ENCODE assay signal across 1 cellular context in genomic region chr20:33650111-33650752, GRCh38.
TF ChIP-seq lines count a peak whose summit lies in the region.

No MANE protein-coding gene starts in this region.

TF ChIP-seq in HepG2, 621 proteins besides CTCF, POLR2A, EP300 and RAD21 (continued from another document and continues in another):
- TF ChIP-seq, protein P1, sequence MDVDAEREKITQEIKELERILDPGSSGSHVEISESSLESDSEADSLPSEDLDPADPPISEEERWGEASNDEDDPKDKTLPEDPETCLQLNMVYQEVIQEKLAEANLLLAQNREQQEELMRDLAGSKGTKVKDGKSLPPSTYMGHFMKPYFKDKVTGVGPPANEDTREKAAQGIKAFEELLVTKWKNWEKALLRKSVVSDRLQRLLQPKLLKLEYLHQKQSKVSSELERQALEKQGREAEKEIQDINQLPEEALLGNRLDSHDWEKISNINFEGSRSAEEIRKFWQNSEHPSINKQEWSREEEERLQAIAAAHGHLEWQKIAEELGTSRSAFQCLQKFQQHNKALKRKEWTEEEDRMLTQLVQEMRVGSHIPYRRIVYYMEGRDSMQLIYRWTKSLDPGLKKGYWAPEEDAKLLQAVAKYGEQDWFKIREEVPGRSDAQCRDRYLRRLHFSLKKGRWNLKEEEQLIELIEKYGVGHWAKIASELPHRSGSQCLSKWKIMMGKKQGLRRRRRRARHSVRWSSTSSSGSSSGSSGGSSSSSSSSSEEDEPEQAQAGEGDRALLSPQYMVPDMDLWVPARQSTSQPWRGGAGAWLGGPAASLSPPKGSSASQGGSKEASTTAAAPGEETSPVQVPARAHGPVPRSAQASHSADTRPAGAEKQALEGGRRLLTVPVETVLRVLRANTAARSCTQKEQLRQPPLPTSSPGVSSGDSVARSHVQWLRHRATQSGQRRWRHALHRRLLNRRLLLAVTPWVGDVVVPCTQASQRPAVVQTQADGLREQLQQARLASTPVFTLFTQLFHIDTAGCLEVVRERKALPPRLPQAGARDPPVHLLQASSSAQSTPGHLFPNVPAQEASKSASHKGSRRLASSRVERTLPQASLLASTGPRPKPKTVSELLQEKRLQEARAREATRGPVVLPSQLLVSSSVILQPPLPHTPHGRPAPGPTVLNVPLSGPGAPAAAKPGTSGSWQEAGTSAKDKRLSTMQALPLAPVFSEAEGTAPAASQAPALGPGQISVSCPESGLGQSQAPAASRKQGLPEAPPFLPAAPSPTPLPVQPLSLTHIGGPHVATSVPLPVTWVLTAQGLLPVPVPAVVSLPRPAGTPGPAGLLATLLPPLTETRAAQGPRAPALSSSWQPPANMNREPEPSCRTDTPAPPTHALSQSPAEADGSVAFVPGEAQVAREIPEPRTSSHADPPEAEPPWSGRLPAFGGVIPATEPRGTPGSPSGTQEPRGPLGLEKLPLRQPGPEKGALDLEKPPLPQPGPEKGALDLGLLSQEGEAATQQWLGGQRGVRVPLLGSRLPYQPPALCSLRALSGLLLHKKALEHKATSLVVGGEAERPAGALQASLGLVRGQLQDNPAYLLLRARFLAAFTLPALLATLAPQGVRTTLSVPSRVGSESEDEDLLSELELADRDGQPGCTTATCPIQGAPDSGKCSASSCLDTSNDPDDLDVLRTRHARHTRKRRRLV (CRISPR knock-in tag; IDR thresholded peaks at IDR 0.05) = 0 out of 2 replicates have a peak, but pooled peaks have one; percentile 36
- no peak for TF ChIP-seq HNRNPL (IDR thresholded peaks at IDR 0.05; ENCODE audit: low read depth, low read length)
- TF ChIP-seq, protein P2, sequence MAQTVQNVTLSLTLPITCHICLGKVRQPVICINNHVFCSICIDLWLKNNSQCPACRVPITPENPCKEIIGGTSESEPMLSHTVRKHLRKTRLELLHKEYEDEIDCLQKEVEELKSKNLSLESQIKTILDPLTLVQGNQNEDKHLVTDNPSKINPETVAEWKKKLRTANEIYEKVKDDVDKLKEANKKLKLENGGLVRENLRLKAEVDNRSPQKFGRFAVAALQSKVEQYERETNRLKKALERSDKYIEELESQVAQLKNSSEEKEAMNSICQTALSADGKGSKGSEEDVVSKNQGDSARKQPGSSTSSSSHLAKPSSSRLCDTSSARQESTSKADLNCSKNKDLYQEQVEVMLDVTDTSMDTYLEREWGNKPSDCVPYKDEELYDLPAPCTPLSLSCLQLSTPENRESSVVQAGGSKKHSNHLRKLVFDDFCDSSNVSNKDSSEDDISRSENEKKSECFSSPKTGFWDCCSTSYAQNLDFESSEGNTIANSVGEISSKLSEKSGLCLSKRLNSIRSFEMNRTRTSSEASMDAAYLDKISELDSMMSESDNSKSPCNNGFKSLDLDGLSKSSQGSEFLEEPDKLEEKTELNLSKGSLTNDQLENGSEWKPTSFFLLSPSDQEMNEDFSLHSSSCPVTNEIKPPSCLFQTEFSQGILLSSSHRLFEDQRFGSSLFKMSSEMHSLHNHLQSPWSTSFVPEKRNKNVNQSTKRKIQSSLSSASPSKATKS (CRISPR knock-in tag; IDR thresholded peaks at IDR 0.05) = no peak
- TF ChIP-seq SSRP1 (CRISPR knock-in tag; IDR thresholded peaks at IDR 0.05) = 0 out of 2 replicates have a peak, but pooled peaks have one; percentile 40
- no peak for TF ChIP-seq ZNF121 (CRISPR knock-in tag; IDR thresholded peaks at IDR 0.05)
- TF ChIP-seq ZNF205 (CRISPR knock-in tag; IDR thresholded peaks at IDR 0.05) = no peak
- TF ChIP-seq NFATC3 (CRISPR knock-in tag; IDR thresholded peaks at IDR 0.05) = no peak
- no peak for TF ChIP-seq ZSCAN29 (CRISPR knock-in tag; conservative IDR thresholded peaks at IDR 0.05)
- TF ChIP-seq KDM3A (CRISPR knock-in tag; IDR thresholded peaks at IDR 0.05; ENCODE audit: low read depth) = no peak
- TF ChIP-seq NFAT5 (CRISPR knock-in tag; IDR thresholded peaks at IDR 0.05) = no peak
- TF ChIP-seq HHEX (CRISPR knock-in tag; IDR thresholded peaks at IDR 0.05) = no peak
- no peak for TF ChIP-seq TOE1 (CRISPR knock-in tag; IDR thresholded peaks at IDR 0.05)
- no peak for TF ChIP-seq TBL1XR1 (IDR thresholded peaks at IDR 0.05; ENCODE audit: borderline replicate concordance, low read length, partially characterized antibody)
- TF ChIP-seq HOXA5 (CRISPR knock-in tag; IDR thresholded peaks at IDR 0.05) = no peak
- no peak for TF ChIP-seq RBM22 (optimal IDR thresholded peaks at IDR 0.05; ENCODE audit: low read length)
- TF ChIP-seq, protein P3, sequence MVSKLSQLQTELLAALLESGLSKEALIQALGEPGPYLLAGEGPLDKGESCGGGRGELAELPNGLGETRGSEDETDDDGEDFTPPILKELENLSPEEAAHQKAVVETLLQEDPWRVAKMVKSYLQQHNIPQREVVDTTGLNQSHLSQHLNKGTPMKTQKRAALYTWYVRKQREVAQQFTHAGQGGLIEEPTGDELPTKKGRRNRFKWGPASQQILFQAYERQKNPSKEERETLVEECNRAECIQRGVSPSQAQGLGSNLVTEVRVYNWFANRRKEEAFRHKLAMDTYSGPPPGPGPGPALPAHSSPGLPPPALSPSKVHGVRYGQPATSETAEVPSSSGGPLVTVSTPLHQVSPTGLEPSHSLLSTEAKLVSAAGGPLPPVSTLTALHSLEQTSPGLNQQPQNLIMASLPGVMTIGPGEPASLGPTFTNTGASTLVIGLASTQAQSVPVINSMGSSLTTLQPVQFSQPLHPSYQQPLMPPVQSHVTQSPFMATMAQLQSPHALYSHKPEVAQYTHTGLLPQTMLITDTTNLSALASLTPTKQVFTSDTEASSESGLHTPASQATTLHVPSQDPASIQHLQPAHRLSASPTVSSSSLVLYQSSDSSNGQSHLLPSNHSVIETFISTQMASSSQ (IDR thresholded peaks at IDR 0.05; ENCODE audit: low read depth) = no peak
- TF ChIP-seq, protein P3 (CRISPR knock-in tag; IDR thresholded peaks at IDR 0.05; ENCODE audit: borderline replicate concordance) = no peak
- no peak for TF ChIP-seq PCBP2 (optimal IDR thresholded peaks at IDR 0.05; ENCODE audit: low read depth, low read length, poor library complexity, severe bottlenecking)
- TF ChIP-seq BCL6 (CRISPR knock-in tag; IDR thresholded peaks at IDR 0.05) = no peak
- TF ChIP-seq SRF (IDR thresholded peaks at IDR 0.05; ENCODE audit: low read depth, low read length) = no peak
- TF ChIP-seq KDM5A (IDR thresholded peaks at IDR 0.05; ENCODE audit: borderline replicate concordance, low read length) = no peak
- no peak for TF ChIP-seq SATB2 (CRISPR knock-in tag; IDR thresholded peaks at IDR 0.05)
- TF ChIP-seq NFYC (CRISPR knock-in tag; IDR thresholded peaks at IDR 0.05) = no peak
- TF ChIP-seq ZNF333 (CRISPR knock-in tag; IDR thresholded peaks at IDR 0.05; ENCODE audit: borderline replicate concordance) = peak; percentile 30; the same call in 1 of the 2 replicates
- no peak for TF ChIP-seq ZNF567 (CRISPR knock-in tag; IDR thresholded peaks at IDR 0.05; ENCODE audit: borderline replicate concordance)
- TF ChIP-seq NONO (IDR thresholded peaks at IDR 0.05) = no peak
- TF ChIP-seq NONO (CRISPR knock-in tag; conservative IDR thresholded peaks at IDR 0.05) = no peak
- TF ChIP-seq, protein P4, sequence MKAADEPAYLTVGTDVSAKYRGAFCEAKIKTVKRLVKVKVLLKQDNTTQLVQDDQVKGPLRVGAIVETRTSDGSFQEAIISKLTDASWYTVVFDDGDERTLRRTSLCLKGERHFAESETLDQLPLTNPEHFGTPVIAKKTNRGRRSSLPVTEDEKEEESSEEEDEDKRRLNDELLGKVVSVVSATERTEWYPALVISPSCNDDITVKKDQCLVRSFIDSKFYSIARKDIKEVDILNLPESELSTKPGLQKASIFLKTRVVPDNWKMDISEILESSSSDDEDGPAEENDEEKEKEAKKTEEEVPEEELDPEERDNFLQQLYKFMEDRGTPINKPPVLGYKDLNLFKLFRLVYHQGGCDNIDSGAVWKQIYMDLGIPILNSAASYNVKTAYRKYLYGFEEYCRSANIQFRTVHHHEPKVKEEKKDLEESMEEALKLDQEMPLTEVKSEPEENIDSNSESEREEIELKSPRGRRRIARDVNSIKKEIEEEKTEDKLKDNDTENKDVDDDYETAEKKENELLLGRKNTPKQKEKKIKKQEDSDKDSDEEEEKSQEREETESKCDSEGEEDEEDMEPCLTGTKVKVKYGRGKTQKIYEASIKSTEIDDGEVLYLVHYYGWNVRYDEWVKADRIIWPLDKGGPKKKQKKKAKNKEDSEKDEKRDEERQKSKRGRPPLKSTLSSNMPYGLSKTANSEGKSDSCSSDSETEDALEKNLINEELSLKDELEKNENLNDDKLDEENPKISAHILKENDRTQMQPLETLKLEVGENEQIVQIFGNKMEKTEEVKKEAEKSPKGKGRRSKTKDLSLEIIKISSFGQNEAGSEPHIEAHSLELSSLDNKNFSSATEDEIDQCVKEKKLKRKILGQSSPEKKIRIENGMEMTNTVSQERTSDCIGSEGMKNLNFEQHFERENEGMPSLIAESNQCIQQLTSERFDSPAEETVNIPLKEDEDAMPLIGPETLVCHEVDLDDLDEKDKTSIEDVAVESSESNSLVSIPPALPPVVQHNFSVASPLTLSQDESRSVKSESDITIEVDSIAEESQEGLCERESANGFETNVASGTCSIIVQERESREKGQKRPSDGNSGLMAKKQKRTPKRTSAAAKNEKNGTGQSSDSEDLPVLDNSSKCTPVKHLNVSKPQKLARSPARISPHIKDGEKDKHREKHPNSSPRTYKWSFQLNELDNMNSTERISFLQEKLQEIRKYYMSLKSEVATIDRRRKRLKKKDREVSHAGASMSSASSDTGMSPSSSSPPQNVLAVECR (CRISPR knock-in tag; IDR thresholded peaks at IDR 0.05; ENCODE audit: borderline replicate concordance) = no peak
- TF ChIP-seq, protein P5, sequence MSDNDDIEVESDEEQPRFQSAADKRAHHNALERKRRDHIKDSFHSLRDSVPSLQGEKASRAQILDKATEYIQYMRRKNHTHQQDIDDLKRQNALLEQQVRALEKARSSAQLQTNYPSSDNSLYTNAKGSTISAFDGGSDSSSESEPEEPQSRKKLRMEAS (IDR thresholded peaks at IDR 0.05) = no peak
- TF ChIP-seq ZNF597 (CRISPR knock-in tag; IDR thresholded peaks at IDR 0.05) = no peak
- no peak for TF ChIP-seq SETDB1 (CRISPR knock-in tag; IDR thresholded peaks at IDR 0.05; ENCODE audit: borderline replicate concordance)
